19 cellular contexts compared by ENCODE assay signal in the genomic region with DNA sequence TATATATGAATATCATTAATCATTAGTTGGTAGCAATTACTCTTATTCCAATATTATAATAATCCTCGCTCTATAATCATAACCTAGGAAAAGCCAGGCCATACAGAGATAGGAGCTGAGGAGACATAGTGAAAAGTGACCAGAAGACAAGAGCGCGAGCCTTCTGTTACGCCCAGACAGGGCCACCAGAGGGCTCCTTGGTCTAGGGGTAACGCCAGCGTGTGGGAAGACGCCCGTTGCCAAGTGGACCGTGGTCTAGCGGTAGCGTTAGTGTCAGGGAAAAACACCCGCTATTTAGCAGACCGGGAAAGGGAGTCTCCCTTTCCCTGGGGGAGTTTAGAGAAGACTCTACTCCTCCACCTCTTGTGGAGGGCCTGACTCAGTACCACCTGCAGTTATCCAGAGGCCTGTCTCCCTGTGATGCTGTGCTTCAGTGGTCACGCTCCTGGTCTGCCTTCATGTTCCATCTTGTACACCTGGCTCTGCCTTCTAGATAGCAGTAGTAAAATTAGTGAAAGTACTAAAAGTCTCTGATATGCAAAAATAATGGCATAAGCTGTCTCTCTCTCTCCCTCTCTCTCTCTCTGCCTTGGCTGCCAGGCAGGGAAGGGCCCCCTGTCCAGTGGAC. TPM values are rescaled to one million over a fixed set of nuclear protein-coding genes. Genes with fewer than 3 reads are reported as not detected.
"Had no signal": no experiment of that assay in that cellular context is flagged by ENCODE, and none has a peak within 500 bp of the region (broad histone marks: within the 10 kb centered on the region; RNA-seq: fewer than 3 reads in every experiment).

TSS of gene VN1R2 (plus strand) at position 578 of the 628 bp plus-strand sequence. CDS start 84 bp downstream, outside the sequence.

RNA-seq across cellular contexts. Expression of gene VN1R2, which starts in this region (rescaled TPM):
- total RNA-seq: activated CD8-positive, alpha-beta memory T cell treated with anti-CD3 and anti-CD28 coated beads for 36 hours; activated T-cell treated with anti-CD3 and anti-CD28 coated beads, Interleukin-2, amount 50 U/mL, for 4 hours; activated T-helper 2 cell treated with anti-CD3 and anti-CD28 coated beads, Interferon-gamma antibody, Interleukin-2, Interleukin-4, amounts not matched to agents 10 μg/mL and 5 μg/mL and 100 μg/mL, durations not matched to agents 14 hours and 24 hours and 36 hours; adrenal gland; ascending aorta; dermis microvascular lymphatic vessel endothelial cell; endothelial cell of umbilical vein; esophagus mucosa; gastrocnemius medialis; left ventricle myocardium inferior; lung microvascular endothelial cell; naive thymus-derived CD4-positive, alpha-beta T cell; osteocyte; progenitor cell of endocrine pancreas; sigmoid colon; smooth muscle cell; stomach; suprapubic skin; tibial nerve had no signal
- polyA plus RNA-seq: adrenal gland; endothelial cell of umbilical vein; naive thymus-derived CD4-positive, alpha-beta T cell; sigmoid colon; smooth muscle cell; stomach had no signal
